In genomic region chr2:156457523-156458228, GRCh38 we compare ENCODE assay signal across 1 cellular context.
TF ChIP-seq lines count a peak whose summit lies in the region.

No MANE protein-coding gene starts in this region.

TF ChIP-seq in A549, 52 proteins besides CTCF, POLR2A, EP300 and RAD21:
- TF ChIP-seq HOXA7 (CRISPR knock-in tag; IDR thresholded peaks at IDR 0.05): no peak
- no peak for TF ChIP-seq CBX8 (IDR thresholded peaks at IDR 0.05)
- TF ChIP-seq PHF8 (IDR thresholded peaks at IDR 0.05; ENCODE audit: borderline replicate concordance, low read depth): no peak
- TF ChIP-seq ESRRA (IDR thresholded peaks at IDR 0.05; ENCODE audit: borderline replicate concordance, low read length): no peak
